In genomic region chr11:117874910-117875396, GRCh38 we compare ENCODE assay signal across 10 cellular contexts. TPM values are rescaled to one million over a fixed set of nuclear protein-coding genes. Genes with fewer than 3 reads are reported as not detected.
DNase-seq lines count a peak whose midpoint lies in the region; ATAC-seq, FAIRE-seq and TF ChIP-seq lines count a peak whose summit lies in the region.
"Had no signal": no experiment of that assay in that cellular context is flagged by ENCODE, and none has a peak within 500 bp of the region (broad histone marks: within the 10 kb centered on the region; RNA-seq: fewer than 3 reads in every experiment).

No MANE protein-coding gene starts in this region.

- H3K27me3 Mint-ChIP-seq in central memory CD8-positive, alpha-beta T cell: peaks cover 83% of the 10 kb centered on the region
- H3K27me3 Mint-ChIP-seq in natural killer cell (ENCODE audit: low read depth in 2 of 2): peaks cover 58 to 74% of the 10 kb centered on the region in 2 donors

- H3K4me1 ChIP-seq in heart right ventricle (peaks cover 11 to 79% (median 66%) of the 10 kb centered on the region in 9 donors), uterus (peaks cover 15 to 23% of the 10 kb centered on the region in 2 donors), adrenal gland (replicated peaks in 1 of 2) (peaks cover 0 to 53% of the 10 kb centered on the region in 2 donors)

- TF ChIP-seq CTCF in heart right ventricle (IDR thresholded peaks at IDR 0.05) (no peak), natural killer cell (IDR thresholded peaks at IDR 0.05) (no peak), uterus (IDR thresholded peaks at IDR 0.05) (no peak), adrenal gland (IDR thresholded peaks at IDR 0.05) (no peak)

- ATAC-seq in heart right ventricle: peak in 4 of 8 donors; percentile 8 to 30 (median 20)
- ATAC-seq in Right ventricle myocardium inferior: no peak
- ATAC-seq in central memory CD8-positive, alpha-beta T cell (replicated peaks; ENCODE audit: extremely low read depth, poor library complexity, severe bottlenecking): peak; percentile 57
- peak in 2 of 3 donors; percentile 55 to 60 for ATAC-seq in natural killer cell

- 61 to 64% methylated on average over 4 of the region's 4 CpGs for WGBS in heart right ventricle, 2 donors
- 84 to 91% (median 87%) methylated on average over 4 of the region's 4 CpGs for WGBS in adrenal gland, 4 donors

- H3K36me3 ChIP-seq in heart right ventricle (no peaks in the 10 kb centered on the region), uterus (no peaks in the 10 kb centered on the region), adrenal gland (replicated peaks in 1 of 2) (no peaks in the 10 kb centered on the region)

- peak overlapping the region; percentile 37 for H3K4me3 Mint-ChIP-seq in central memory CD8-positive, alpha-beta T cell
- H3K4me3 Mint-ChIP-seq in natural killer cell: peak overlapping the region; percentile 0

- no peak overlapping the region for H3K27ac Mint-ChIP-seq in central memory CD8-positive, alpha-beta T cell (ENCODE audit: low read depth)
- no peak overlapping the region for H3K27ac Mint-ChIP-seq in natural killer cell

- no peaks in the 10 kb centered on the region for H3K9me3 Mint-ChIP-seq in central memory CD8-positive, alpha-beta T cell
- no peaks in the 10 kb centered on the region for H3K9me3 Mint-ChIP-seq in natural killer cell

- H3K4me3 ChIP-seq in heart right ventricle: peak overlapping the region in 9 of 10 donors; percentile 47 to 88 (median 74)
- peak overlapping the region; percentile 74 to 83 for H3K4me3 ChIP-seq in uterus
- peak overlapping the region in 1 of 4 donors; percentile 13 for H3K4me3 ChIP-seq in adrenal gland

- H3K27me3 ChIP-seq in heart right ventricle: peaks cover 0 to 66% (median 12%) of the 10 kb centered on the region in 7 donors
- H3K27me3 ChIP-seq in uterus: no peaks in the 10 kb centered on the region
- no peaks in the 10 kb centered on the region for H3K27me3 ChIP-seq in adrenal gland

- FAIRE-seq in GM19239 (lab: Jason Lieb, UNC): no peak

- H3K4me1 Mint-ChIP-seq in central memory CD8-positive, alpha-beta T cell: peaks cover 23% of the 10 kb centered on the region
- H3K4me1 Mint-ChIP-seq in natural killer cell: peaks cover 15 to 36% of the 10 kb centered on the region in 2 donors

- peaks cover 2% of the 10 kb centered on the region for H3K36me3 Mint-ChIP-seq in central memory CD8-positive, alpha-beta T cell (ENCODE audit: insufficient read depth)
- no peaks in the 10 kb centered on the region for H3K36me3 Mint-ChIP-seq in natural killer cell

- no peak for DNase-seq in heart right ventricle
- no peak for DNase-seq in Right ventricle myocardium inferior (ENCODE audit: missing footprints)
- no peak for DNase-seq in central memory CD8-positive, alpha-beta T cell (ENCODE audit: low spot score in 2 of 2)
- DNase-seq in natural killer cell: no peak
- no peak for DNase-seq in uterus
- DNase-seq in adrenal gland: no peak
- DNase-seq in NCI-H2196 (lab: John Stamatoyannopoulos, UW; ENCODE audit: unreplicated experiment): no peak
- DNase-seq in GM19239 (ENCODE audit: insufficient read length, low spot score): no peak
- DNase-seq: effector CD8-positive, alpha-beta T cell; KG1 had no signal

- TF ChIP-seq POLR2A in uterus (IDR thresholded peaks at IDR 0.05): no peak
- TF ChIP-seq POLR2A in adrenal gland (IDR thresholded peaks at IDR 0.05): no peak

- H3K9me3 ChIP-seq in heart right ventricle: no peaks in the 10 kb centered on the region
- no peaks in the 10 kb centered on the region for H3K9me3 ChIP-seq in uterus
- no peaks in the 10 kb centered on the region for H3K9me3 ChIP-seq in adrenal gland (replicated peaks in 1 of 3)

- H3K27ac ChIP-seq in heart right ventricle (peak overlapping the region; percentile 39 to 96 (median 84)), uterus (peak overlapping the region; percentile 85 to 89), adrenal gland (peak overlapping the region in 2 of 5 donors; percentile 50 to 82)

- intact Hi-C loops in heart right ventricle (cut with DNase I): no loop called here
- intact Hi-C loops in Right ventricle myocardium inferior (cut with DNase I): no loop called here
- intact Hi-C loops in natural killer cell (cut with micrococcal nuclease): no loop called here
- intact Hi-C loops in uterus (cut with DNase I; ENCODE audit: low total_unique reads): no loop called here
- intact Hi-C loops in adrenal gland (cut with DNase I): no loop called here

RNA-seq across cellular contexts. Expression of gene FXYD6, which starts 1.5 kb away (rescaled TPM):
- total RNA-seq in heart right ventricle: 10 to 100 TPM; 22.0 to 42.5 (median 30.4) TPM
- polyA plus RNA-seq in heart right ventricle: 10 to 100 TPM; 62.3 to 65.2 TPM
- 41.2 TPM for total RNA-seq in Right ventricle myocardium inferior
- total RNA-seq in natural killer cell: under 1 TPM in 2 of 3 donors, not detected in 1; 0.20 to 0.90 TPM
- total RNA-seq in uterus: 100 to 1,000 TPM in 3 of 4 donors, 10 to 100 TPM in 1; 85.3 to 307 (median 192) TPM
- 100 to 1,000 TPM in 5 of 8 donors, 10 to 100 TPM in 3; 54.4 to 218 (median 104) TPM for total RNA-seq in adrenal gland
- polyA plus RNA-seq in adrenal gland: 10 to 100 TPM; 83.2 to 94.4 (median 93.9) TPM

RNA-seq across cellular contexts. Expression of gene FXYD2, which starts 50.4 kb away (rescaled TPM):
- 1 to 10 TPM in 7 of 10 donors, under 1 TPM in 3; 0.40 to 3.2 (median 1.4) TPM for total RNA-seq in heart right ventricle
- 1 to 10 TPM; 1.9 to 6.0 TPM for polyA plus RNA-seq in heart right ventricle
- 2.7 TPM for total RNA-seq in Right ventricle myocardium inferior
- under 1 TPM in 2 of 3 donors, not detected in 1; 0.75 to 0.78 TPM for total RNA-seq in natural killer cell
- 10 to 100 TPM in 1 of 4 donors, 1 to 10 TPM in 3; 2.1 to 36.4 (median 6.2) TPM for total RNA-seq in uterus
- total RNA-seq in adrenal gland: 1 to 10 TPM in 6 of 8 donors, not detected in 2; 1.2 to 4.3 (median 2.7) TPM
- polyA plus RNA-seq in adrenal gland: 10 to 100 TPM in 1 of 3 donors, 1 to 10 TPM in 1, under 1 TPM in 1; 0.27 to 11.3 (median 3.6) TPM

RNA-seq across cellular contexts. Expression of gene TMPRSS13, which starts 54.2 kb away (rescaled TPM):
- total RNA-seq in heart right ventricle (under 1 TPM in 3 of 10 donors, not detected in 7; 0.07 to 0.32 (median 0.18) TPM), Right ventricle myocardium inferior (not detected), natural killer cell (1 to 10 TPM; 1.6 to 1.8 (median 1.8) TPM), uterus (under 1 TPM in 3 of 4 donors, not detected in 1; 0.15 to 0.90 (median 0.51) TPM), adrenal gland (1 to 10 TPM in 1 of 8 donors, under 1 TPM in 7; 0.12 to 1.3 (median 0.56) TPM)
- polyA plus RNA-seq in heart right ventricle (under 1 TPM; 0.03 to 0.22 TPM), adrenal gland (1 to 10 TPM in 1 of 3 donors, under 1 TPM in 2; 0.54 to 1.0 (median 0.84) TPM)

Comparison
In these comparisons a context has a peak if more than half of its experiments do, and no peak if none do; other contexts are left out.
1. RNA of gene FXYD6, which starts 1.5 kb away (total RNA-seq): 85.3 to 307 TPM in uterus, 54.4 to 218 TPM in adrenal gland, 41.2 TPM in Right ventricle myocardium inferior (single experiment) and 22.0 to 42.5 TPM in heart right ventricle; 0.20 to 0.90 TPM in natural killer cell; every median in the first group is over 10 times any median in the second.